In the genomic region with DNA sequence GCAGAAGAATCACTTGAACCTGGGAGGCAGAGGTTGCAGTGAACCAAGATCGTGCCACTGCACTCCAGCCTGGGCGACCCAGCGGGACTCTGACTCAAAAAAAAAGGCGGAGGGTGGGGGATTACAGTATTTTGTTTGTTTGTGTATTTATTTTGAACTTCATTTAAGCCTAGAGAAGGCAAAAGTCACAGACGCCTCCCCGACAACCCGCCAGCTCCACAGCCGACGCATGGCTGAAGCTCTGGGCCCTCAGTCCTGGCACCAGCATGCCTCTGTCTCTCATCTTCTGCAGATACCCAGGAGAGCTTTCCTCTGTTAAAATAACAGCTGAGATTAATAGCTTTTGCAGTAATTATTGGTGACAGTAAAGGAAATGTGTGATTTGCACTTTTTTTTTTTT, we compare ENCODE assay signal across 8 cellular contexts.
"Had no signal": no experiment of that assay in that cellular context is flagged by ENCODE, and none has a peak within 500 bp of the region (broad histone marks: within the 10 kb centered on the region; RNA-seq: fewer than 3 reads in every experiment).

No MANE protein-coding gene starts in this region.

- H3K36me3 ChIP-seq: HAP-1 had no signal

- H3K9ac ChIP-seq: GM23248 had no signal

- H2AFZ ChIP-seq: GM23248 had no signal

- H3K4me3 Mint-ChIP-seq: H9, HFFc6 had no signal

- DNase-seq: GM23248, GOT3, H7, H9, HCEC 1CT, HFFc6 had no signal

- H3K9me3 Mint-ChIP-seq: H9, HFFc6 had no signal

- H3K9me3 ChIP-seq: HAP-1 had no signal

- ATAC-seq: HCT116 had no signal

- H3K4me3 ChIP-seq: GM23248, HAP-1 had no signal

- H3K4me1 ChIP-seq: HAP-1 had no signal

- H3K27ac Mint-ChIP-seq: HFFc6 had no signal

- H3K4me1 Mint-ChIP-seq: H9 had no signal

- H3K27ac ChIP-seq: GM23248 had no signal
